Comparison of ENCODE assay signal across 13 cellular contexts in genomic region chr15:67119238-67119846, GRCh38. TPM values are rescaled to one million over a fixed set of nuclear protein-coding genes. Genes with fewer than 3 reads are reported as not detected.
A peak's percentile ranks its signal among the peaks of the same experiment; 100 is the strongest.
DNase-seq lines count a peak whose midpoint lies in the region; ATAC-seq and TF ChIP-seq lines count a peak whose summit lies in the region.
"Had no signal": no experiment of that assay in that cellular context is flagged by ENCODE, and none has a peak within 500 bp of the region (broad histone marks: within the 10 kb centered on the region; RNA-seq: fewer than 3 reads in every experiment).

No MANE protein-coding gene starts in this region.

- POLR2A ChIA-PET in HEK293 (lab: Yijun Ruan, JAX) = interaction anchor here (0.6 to 1.2 kb wide), 3 partner anchors 9 to 176 kb away, joined by 3 to 4 read pairs (median 3); no protein-coding TSS in a partner anchor
- POLR2A ChIA-PET in activated CD8-positive, alpha-beta T cell treated with anti-CD3 and anti-CD28 coated beads for 36 hours (lab: Charles Lee) = interaction anchor here (1.5 to 4.1 kb wide), 2 partner anchors 17 to 35 kb away, joined by 4 to 19 read pairs; no protein-coding TSS in a partner anchor

- H3K27ac ChIP-seq in HEK293 (ENCODE audit: extremely low read depth, low read depth, low read length) (no peak overlapping the region), foreskin keratinocyte (peak overlapping the region; percentile 87), left lung (peak overlapping the region in 1 of 2 donors; percentile 89)

- H3K4me1 Mint-ChIP-seq in activated CD8-positive, alpha-beta T cell treated with anti-CD3 and anti-CD28 coated beads for 36 hours (ENCODE audit: low read depth) = peaks cover 88% of the 10 kb centered on the region
- peaks cover 90% of the 10 kb centered on the region for H3K4me1 Mint-ChIP-seq in stimulated activated effector memory CD8-positive, alpha-beta T cell treated with anti-CD3 and anti-CD28 coated beads, Interleukin-12 subunit alpha, Interleukin-12 subunit beta, amount 100 ng/mL, for 72 hours

- H3K4me1 ChIP-seq in HEK293 (ENCODE audit: control insufficient read depth, insufficient read depth, low read length) (no peaks in the 10 kb centered on the region), foreskin keratinocyte (peaks cover 48% of the 10 kb centered on the region), left lung (peaks cover 26 to 100% of the 10 kb centered on the region in 2 donors)

- peaks cover 7% of the 10 kb centered on the region for H3K36me3 Mint-ChIP-seq in activated CD8-positive, alpha-beta T cell treated with anti-CD3 and anti-CD28 coated beads for 36 hours (ENCODE audit: low read depth)
- H3K36me3 Mint-ChIP-seq in stimulated activated effector memory CD8-positive, alpha-beta T cell treated with anti-CD3 and anti-CD28 coated beads, Interleukin-12 subunit alpha, Interleukin-12 subunit beta, amount 100 ng/mL, for 72 hours = peaks cover 13% of the 10 kb centered on the region

- no peaks in the 10 kb centered on the region for H3K9me3 Mint-ChIP-seq in activated CD8-positive, alpha-beta T cell treated with anti-CD3 and anti-CD28 coated beads for 36 hours
- no peaks in the 10 kb centered on the region for H3K9me3 Mint-ChIP-seq in stimulated activated effector memory CD8-positive, alpha-beta T cell treated with anti-CD3 and anti-CD28 coated beads, Interleukin-12 subunit alpha, Interleukin-12 subunit beta, amount 100 ng/mL, for 72 hours

- CTCF ChIA-PET in HEK293 (lab: Yijun Ruan, JAX) = no interaction called here
- CTCF ChIA-PET in activated CD8-positive, alpha-beta T cell treated with anti-CD3 and anti-CD28 coated beads for 36 hours (lab: Charles Lee) = interaction anchor here (0.8 to 1.3 kb wide), 2 partner anchors 9 to 55 kb away, joined by 3 read pairs; no protein-coding TSS in a partner anchor

- no peaks in the 10 kb centered on the region for H3K27me3 Mint-ChIP-seq in activated CD8-positive, alpha-beta T cell treated with anti-CD3 and anti-CD28 coated beads for 36 hours

- intact Hi-C loops in activated CD8-positive, alpha-beta T cell treated with anti-CD3 and anti-CD28 coated beads for 36 hours (cut with micrococcal nuclease) = no loop called here
- intact Hi-C loops in left lung (cut with DNase I) = no loop called here

- no peak for DNase-seq in activated CD8-positive, alpha-beta T cell treated with anti-CD3 and anti-CD28 coated beads for 36 hours
- DNase-seq in foreskin keratinocyte (no peak), left lung (no peak), iPS-NIHi11 (ENCODE audit: low spot score) (no peak)
- DNase-seq in stimulated activated effector memory CD8-positive, alpha-beta T cell treated with anti-CD3 and anti-CD28 coated beads, Interleukin-12 subunit alpha, Interleukin-12 subunit beta, amount 100 ng/mL, for 72 hours (ENCODE audit: low spot score in 2 of 2) = no peak
- DNase-seq in stimulated activated CD4-positive, alpha-beta T cell treated with anti-CD3 and anti-CD28 coated beads, Interleukin-4, amount 100 ng/mL, for 1 hour = no peak
- DNase-seq: activated CD8-positive, alpha-beta memory T cell treated with anti-CD3 and anti-CD28 coated beads, Interleukin-2, amount 50 U/mL, for 48 hours; dorsolateral prefrontal cortex; NCI-H1092 treated with DMSO at 0.1 percent for 48 hours; NCI-H82; stimulated activated CD4-positive, alpha-beta T cell treated with anti-CD3 and anti-CD28 coated beads, Interleukin-4, amount 100 ng/mL, for 4 hours had no signal

- TF ChIP-seq CTCF in HEK293 (tag by site-specific recombination; IDR thresholded peaks at IDR 0.05) = no peak
- TF ChIP-seq CTCF in activated CD8-positive, alpha-beta T cell treated with anti-CD3 and anti-CD28 coated beads for 36 hours (IDR thresholded peaks at IDR 0.05) = no peak
- no peak for TF ChIP-seq CTCF in foreskin keratinocyte (conservative IDR thresholded peaks at IDR 0.05)
- no peak for TF ChIP-seq CTCF in left lung (IDR thresholded peaks at IDR 0.05)

- no peaks in the 10 kb centered on the region for H3K9me3 ChIP-seq in HEK293 (ENCODE audit: control insufficient read depth, insufficient read depth, low read depth, low read length)
- no peaks in the 10 kb centered on the region for H3K9me3 ChIP-seq in left lung
- H3K9me3 ChIP-seq: HAP-1 had no signal

- no peak overlapping the region for H3K4me3 ChIP-seq in HEK293 (ENCODE audit: low read depth, low read length)
- no peak overlapping the region for H3K4me3 ChIP-seq in left lung
- H3K4me3 ChIP-seq: dorsolateral prefrontal cortex, HAP-1 had no signal

- H3K4me3 Mint-ChIP-seq in activated CD8-positive, alpha-beta T cell treated with anti-CD3 and anti-CD28 coated beads for 36 hours = no peak overlapping the region
- H3K4me3 Mint-ChIP-seq in stimulated activated effector memory CD8-positive, alpha-beta T cell treated with anti-CD3 and anti-CD28 coated beads, Interleukin-12 subunit alpha, Interleukin-12 subunit beta, amount 100 ng/mL, for 72 hours = peak overlapping the region; percentile 3

- no peaks in the 10 kb centered on the region for H3K36me3 ChIP-seq in HEK293 (ENCODE audit: control insufficient read depth in 2 of 2, insufficient read depth in 1 of 2, low read length in 2 of 2)
- no peaks in the 10 kb centered on the region for H3K36me3 ChIP-seq in left lung
- H3K36me3 ChIP-seq: HAP-1 had no signal

- peak overlapping the region; percentile 97 for H3K27ac Mint-ChIP-seq in activated CD8-positive, alpha-beta T cell treated with anti-CD3 and anti-CD28 coated beads for 36 hours
- peak overlapping the region; percentile 99 for H3K27ac Mint-ChIP-seq in stimulated activated effector memory CD8-positive, alpha-beta T cell treated with anti-CD3 and anti-CD28 coated beads, Interleukin-12 subunit alpha, Interleukin-12 subunit beta, amount 100 ng/mL, for 72 hours

- H3K27me3 ChIP-seq in foreskin keratinocyte (no peaks in the 10 kb centered on the region), left lung (no peaks in the 10 kb centered on the region)
- H3K27me3 ChIP-seq: dorsolateral prefrontal cortex had no signal

- ATAC-seq in activated CD8-positive, alpha-beta T cell treated with anti-CD3 and anti-CD28 coated beads for 36 hours = no peak
- ATAC-seq in foreskin keratinocyte (no peak), left lung (no peak)
- ATAC-seq in stimulated activated effector memory CD8-positive, alpha-beta T cell treated with anti-CD3 and anti-CD28 coated beads, Interleukin-12 subunit alpha, Interleukin-12 subunit beta, amount 100 ng/mL, for 72 hours = no peak

TF ChIP-seq in HEK293, 187 proteins besides CTCF, POLR2A, EP300 and RAD21:
- TF ChIP-seq EGR2 (tag by site-specific recombination; IDR thresholded peaks at IDR 0.05; ENCODE audit: low read depth) (peak; percentile 65; the same call in 1 of the 2 replicates), ZFHX2 (tag by site-specific recombination; conservative IDR thresholded peaks at IDR 0.05) (peak; percentile 79), ZBTB6 (tag by site-specific recombination; IDR thresholded peaks at IDR 0.05) (no peak)

RNA-seq across cellular contexts. Expression of gene SMAD3, which starts 53.9 kb away (rescaled TPM):
- total RNA-seq in activated CD8-positive, alpha-beta T cell treated with anti-CD3 and anti-CD28 coated beads for 36 hours = 10 to 100 TPM; 22.3 to 24.7 TPM
- total RNA-seq in foreskin keratinocyte (49.9 and 57.4 TPM in 2 replicates), left lung (10 to 100 TPM; 30.9 to 33.1 TPM)
- 27.2 and 29.4 TPM in 2 replicates for polyA plus RNA-seq in foreskin keratinocyte
